In genomic region chr6:53544050-53544499, GRCh38 we compare ENCODE assay signal across 8 cellular contexts. TPM values are rescaled to one million over a fixed set of nuclear protein-coding genes. Genes with fewer than 3 reads are reported as not detected.
DNase-seq lines count a peak whose midpoint lies in the region; ATAC-seq and TF ChIP-seq lines count a peak whose summit lies in the region.

No MANE protein-coding gene starts in this region.

- no peaks in the 10 kb centered on the region for H3K9me3 Mint-ChIP-seq in osteocyte (ENCODE audit: unreplicated experiment)

- H3K27ac Mint-ChIP-seq in osteocyte (ENCODE audit: unreplicated experiment) = peak overlapping the region; percentile 82

- peaks cover 0 to 55% (median 30%) of the 10 kb centered on the region in 12 donors for H3K4me1 ChIP-seq in heart left ventricle

- peak overlapping the region; percentile 92 for H3K4me3 Mint-ChIP-seq in osteocyte (ENCODE audit: unreplicated experiment)

- H3K9me3 ChIP-seq in heart left ventricle = no peaks in the 10 kb centered on the region

- intact Hi-C loops in heart left ventricle (cut with DNase I) (loop anchor here in 4 of 10 donors (2.0 to 10.0 kb wide), 3 partner anchors 107 to 251 kb away; partner anchors contain the start of gene LRRC1 (in 1 of the 4)), cardiac septum (cut with DNase I) (loop anchor here (5.0 to 10.0 kb wide), 3 partner anchors 183 to 549 kb away; partner anchors contain the start of genes GSTA4 and LRRC1)

- no peak for TF ChIP-seq POLR2A in heart left ventricle (IDR thresholded peaks at IDR 0.05)

- no peak for TF ChIP-seq CTCF in heart left ventricle (IDR thresholded peaks at IDR 0.05)
- TF ChIP-seq CTCF in epithelial cell of proximal tubule (conservative IDR thresholded peaks at IDR 0.05; ENCODE audit: low read depth, low read length) = no peak
- no peak for TF ChIP-seq CTCF in osteocyte (IDR thresholded peaks at IDR 0.05)

- H3K27me3 ChIP-seq in heart left ventricle = no peaks in the 10 kb centered on the region

- peaks cover 58% of the 10 kb centered on the region for H3K4me1 Mint-ChIP-seq in osteocyte (ENCODE audit: unreplicated experiment)

- DNase-seq in heart left ventricle (no peak), cardiac septum (ENCODE audit: low spot score) (no peak), epithelial cell of proximal tubule (ENCODE audit: low read depth) (no peak), osteocyte (ENCODE audit: extremely low spot score, unreplicated experiment) (no peak), GOT3 (lab: John Stamatoyannopoulos, UW) (no peak), HK-2 (ENCODE audit: unreplicated experiment) (no peak), NCI-H510A (lab: John Stamatoyannopoulos, UW) (no peak)

- H3K27ac ChIP-seq in heart left ventricle = peak overlapping the region; percentile 82 to 98 (median 95)

- ATAC-seq in heart left ventricle (no peak), SK-N-SH treated with all-trans-retinoic acid at 6 μM for 48 hours (peak; percentile 5)

- 1% methylated on average over 23 to 33 of the region's 33 CpGs for WGBS in heart left ventricle, 4 donors

- H3K36me3 ChIP-seq in heart left ventricle = no peaks in the 10 kb centered on the region

- peaks cover 2% of the 10 kb centered on the region for H3K36me3 Mint-ChIP-seq in osteocyte (ENCODE audit: unreplicated experiment)

- no peaks in the 10 kb centered on the region for H3K27me3 Mint-ChIP-seq in osteocyte (ENCODE audit: unreplicated experiment)

- H3K4me3 ChIP-seq in heart left ventricle (peak overlapping the region; percentile 66 to 94 (median 78)), epithelial cell of proximal tubule (ENCODE audit: low read depth, low read length) (peak overlapping the region; percentile 87)

TF ChIP-seq in SK-N-SH treated with all-trans-retinoic acid at 6 μM for 48 hours, 23 proteins besides CTCF, POLR2A, EP300 and RAD21:
- TF ChIP-seq SNAI2 (CRISPR knock-in tag; IDR thresholded peaks at IDR 0.05) (no peak), ZFP30 (CRISPR knock-in tag; IDR thresholded peaks at IDR 0.05) (no peak), ZNF8 (CRISPR knock-in tag; IDR thresholded peaks at IDR 0.05) (no peak), BACH2 (CRISPR knock-in tag; IDR thresholded peaks at IDR 0.05; ENCODE audit: borderline replicate concordance) (no peak), ZFP3 (CRISPR knock-in tag; IDR thresholded peaks at IDR 0.05) (no peak)
- TF ChIP-seq, protein P1, sequence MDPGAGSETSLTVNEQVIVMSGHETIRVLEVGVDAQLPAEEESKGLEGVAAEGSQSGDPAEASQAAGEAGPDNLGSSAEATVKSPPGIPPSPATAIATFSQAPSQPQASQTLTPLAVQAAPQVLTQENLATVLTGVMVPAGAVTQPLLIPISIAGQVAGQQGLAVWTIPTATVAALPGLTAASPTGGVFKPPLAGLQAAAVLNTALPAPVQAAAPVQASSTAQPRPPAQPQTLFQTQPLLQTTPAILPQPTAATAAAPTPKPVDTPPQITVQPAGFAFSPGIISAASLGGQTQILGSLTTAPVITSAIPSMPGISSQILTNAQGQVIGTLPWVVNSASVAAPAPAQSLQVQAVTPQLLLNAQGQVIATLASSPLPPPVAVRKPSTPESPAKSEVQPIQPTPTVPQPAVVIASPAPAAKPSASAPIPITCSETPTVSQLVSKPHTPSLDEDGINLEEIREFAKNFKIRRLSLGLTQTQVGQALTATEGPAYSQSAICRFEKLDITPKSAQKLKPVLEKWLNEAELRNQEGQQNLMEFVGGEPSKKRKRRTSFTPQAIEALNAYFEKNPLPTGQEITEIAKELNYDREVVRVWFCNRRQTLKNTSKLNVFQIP (CRISPR knock-in tag; IDR thresholded peaks at IDR 0.05; ENCODE audit: borderline replicate concordance, low read depth) = no peak
- TF ChIP-seq, protein P2, sequence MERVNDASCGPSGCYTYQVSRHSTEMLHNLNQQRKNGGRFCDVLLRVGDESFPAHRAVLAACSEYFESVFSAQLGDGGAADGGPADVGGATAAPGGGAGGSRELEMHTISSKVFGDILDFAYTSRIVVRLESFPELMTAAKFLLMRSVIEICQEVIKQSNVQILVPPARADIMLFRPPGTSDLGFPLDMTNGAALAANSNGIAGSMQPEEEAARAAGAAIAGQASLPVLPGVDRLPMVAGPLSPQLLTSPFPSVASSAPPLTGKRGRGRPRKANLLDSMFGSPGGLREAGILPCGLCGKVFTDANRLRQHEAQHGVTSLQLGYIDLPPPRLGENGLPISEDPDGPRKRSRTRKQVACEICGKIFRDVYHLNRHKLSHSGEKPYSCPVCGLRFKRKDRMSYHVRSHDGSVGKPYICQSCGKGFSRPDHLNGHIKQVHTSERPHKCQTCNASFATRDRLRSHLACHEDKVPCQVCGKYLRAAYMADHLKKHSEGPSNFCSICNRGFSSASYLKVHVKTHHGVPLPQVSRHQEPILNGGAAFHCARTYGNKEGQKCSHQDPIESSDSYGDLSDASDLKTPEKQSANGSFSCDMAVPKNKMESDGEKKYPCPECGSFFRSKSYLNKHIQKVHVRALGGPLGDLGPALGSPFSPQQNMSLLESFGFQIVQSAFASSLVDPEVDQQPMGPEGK (CRISPR knock-in tag; IDR thresholded peaks at IDR 0.05; ENCODE audit: borderline replicate concordance) = no peak

RNA-seq across cellular contexts. Expression of gene GCLC, which starts 0.8 kb away (rescaled TPM):
- total RNA-seq in heart left ventricle = 10 to 100 TPM; 15.2 to 42.9 (median 32.4) TPM
- 10 to 100 TPM in 1 of 2 donors, 1 to 10 TPM in 1; 8.1 to 12.4 TPM for polyA plus RNA-seq in heart left ventricle
- total RNA-seq in cardiac septum = 33.0 TPM
- 15.3 and 16.4 TPM in 2 replicates for total RNA-seq in epithelial cell of proximal tubule
- 36.2 and 43.7 TPM in 2 replicates for total RNA-seq in osteocyte
